Comparison of ENCODE assay signal across 8 cellular contexts in the genomic region with DNA sequence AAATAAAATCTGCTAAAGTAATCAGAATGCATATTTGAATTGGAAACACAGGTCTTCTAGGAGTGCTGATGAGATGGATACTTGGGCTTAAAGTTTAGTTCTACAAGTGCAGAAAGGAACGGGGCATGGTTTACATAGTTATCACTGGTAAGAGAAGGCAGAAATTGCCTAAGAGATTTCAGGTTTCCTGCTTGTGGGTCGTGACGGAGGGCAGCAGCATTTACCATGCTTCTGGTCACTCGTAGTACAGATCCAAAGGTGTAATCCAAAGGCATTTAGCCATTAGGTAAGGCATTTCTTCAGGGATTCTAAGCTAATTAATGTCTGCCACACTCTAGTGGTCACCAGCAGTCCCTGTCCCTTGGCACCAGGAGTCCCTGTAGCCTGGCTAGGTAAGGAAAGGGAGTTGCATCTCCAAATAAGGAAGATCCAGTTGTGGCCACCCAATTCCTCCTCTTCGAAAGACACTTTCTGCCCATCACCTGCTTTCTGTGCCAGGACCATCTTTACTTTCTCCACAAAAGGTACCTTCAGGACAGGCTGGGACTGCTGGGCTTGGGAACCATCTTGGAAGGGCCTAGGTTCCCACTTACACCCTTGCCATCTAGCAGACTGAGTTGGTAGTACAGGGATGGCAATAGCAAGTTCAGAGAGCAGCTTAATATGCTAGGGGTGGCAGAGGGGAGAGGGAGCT. TPM values are rescaled to one million over a fixed set of nuclear protein-coding genes. Genes with fewer than 3 reads are reported as not detected.
DNase-seq lines count a peak whose midpoint lies in the region; TF ChIP-seq lines count a peak whose summit lies in the region.

No MANE protein-coding gene starts in this region.

- H3K79me2 ChIP-seq in hepatocyte, result peaks cover 37% of the 10 kb centered on the region

- no peak for TF ChIP-seq CTCF in WERI-Rb-1 (IDR thresholded peaks at IDR 0.05; ENCODE audit: low read depth, low read length)
- no peak for TF ChIP-seq CTCF in hepatocyte (IDR thresholded peaks at IDR 0.05; ENCODE audit: poor library complexity)

- H3K4me2 ChIP-seq in hepatocyte, result peak overlapping the region; percentile 76

- H3K9me3 ChIP-seq in WERI-Rb-1 (ENCODE audit: severe bottlenecking) (no peaks in the 10 kb centered on the region), hepatocyte (ENCODE audit: low read depth) (no peaks in the 10 kb centered on the region), stomach smooth muscle (ENCODE audit: control insufficient read depth in 2 of 2, low read length in 2 of 2) (no peaks in the 10 kb centered on the region)

- H3K9ac ChIP-seq in stomach smooth muscle (ENCODE audit: low read length in 2 of 2), result peak overlapping the region; percentile 74 to 76

- no peaks in the 10 kb centered on the region for H3K27me3 ChIP-seq in WERI-Rb-1 (ENCODE audit: insufficient read depth, low read depth, severe bottlenecking)
- no peaks in the 10 kb centered on the region for H3K27me3 ChIP-seq in hepatocyte
- no peaks in the 10 kb centered on the region for H3K27me3 ChIP-seq in stomach smooth muscle (ENCODE audit: control insufficient read depth in 1 of 2, insufficient read depth in 2 of 2, low read length in 2 of 2)

- H3K4me1 ChIP-seq in hepatocyte (ENCODE audit: insufficient read depth), result peaks cover 15% of the 10 kb centered on the region
- peaks cover 22% of the 10 kb centered on the region for H3K4me1 ChIP-seq in stomach smooth muscle (ENCODE audit: control insufficient read depth, insufficient read depth, low read length)

- no peaks in the 10 kb centered on the region for H4K20me1 ChIP-seq in hepatocyte (ENCODE audit: insufficient read depth, poor library complexity, severe bottlenecking)

- peak overlapping the region; percentile 92 for H2AFZ ChIP-seq in hepatocyte

- H3K27ac ChIP-seq in WERI-Rb-1, result peak overlapping the region; percentile 97
- peak overlapping the region; percentile 95 for H3K27ac ChIP-seq in hepatocyte
- peak overlapping the region; percentile 95 for H3K27ac ChIP-seq in stomach smooth muscle (ENCODE audit: low read length)

- no peaks in the 10 kb centered on the region for H3K9me2 ChIP-seq in hepatocyte (replicated peaks; ENCODE audit: insufficient read depth)

- H3K36me3 ChIP-seq in WERI-Rb-1 (no peaks in the 10 kb centered on the region; the same call in 1 of the 2 replicates), hepatocyte (replicated peaks; ENCODE audit: insufficient read depth, low read depth) (no peaks in the 10 kb centered on the region), stomach smooth muscle (ENCODE audit: control insufficient read depth in 2 of 2, insufficient read depth in 2 of 2, low read length in 2 of 2) (no peaks in the 10 kb centered on the region)

- 69% methylated on average over 5 of the region's 5 CpGs for WGBS in hepatocyte (ENCODE audit: low lambda C conversion rate, missing lambda C conversion rate)

- DNase-seq in NOMO-1 treated with DMSO at 0.1 percent for 48 hours (lab: John Stamatoyannopoulos, UW; ENCODE audit: unreplicated experiment) (peak; percentile 20), NOMO-1 treated with dmso at 0.1 percent for 144 hours (lab: John Stamatoyannopoulos, UW; ENCODE audit: unreplicated experiment) (no peak), WERI-Rb-1 (no peak), hepatocyte (ENCODE audit: low spot score) (no peak), amygdala (lab: John Stamatoyannopoulos, UW) (no peak), activated gamma-delta T cell treated with Interleukin-2 at 50 U/mL for 16 hours (no peak)
- no peak for DNase-seq in stimulated activated CD4-positive, alpha-beta T cell treated with anti-CD3 and anti-CD28 coated beads, Interleukin-4, amount 100 ng/mL, for 24 hours

- H3K4me3 ChIP-seq in WERI-Rb-1 (ENCODE audit: low read depth, low read length) (peak overlapping the region; percentile 67), hepatocyte (peak overlapping the region; percentile 56), stomach smooth muscle (ENCODE audit: low read length in 2 of 2) (peak overlapping the region; percentile 80 to 95)

RNA-seq across cellular contexts. Expression of a gene that starts 1.5 kb away (rescaled TPM):
- 34.7 and 37.6 TPM in 2 replicates for total RNA-seq in hepatocyte
- polyA plus RNA-seq in hepatocyte, result 23.5 and 23.9 TPM in 2 replicates

RNA-seq across cellular contexts. Expression of a gene that starts 1.7 kb away (rescaled TPM):
- 13.7 and 21.1 TPM in 2 replicates for total RNA-seq in hepatocyte
- polyA plus RNA-seq in hepatocyte, result 28.7 and 39.3 TPM in 2 replicates

RNA-seq across cellular contexts. Expression of a gene that starts 51.4 kb away (rescaled TPM):
- not detected in 2 replicates for total RNA-seq in hepatocyte
- polyA plus RNA-seq in hepatocyte, result not detected in 2 replicates

RNA-seq across cellular contexts. Expression of a gene that starts 54.5 kb away (rescaled TPM):
- total RNA-seq in hepatocyte, result 15.8 and 16.0 TPM in 2 replicates
- polyA plus RNA-seq in hepatocyte, result 4.0 and 4.2 TPM in 2 replicates

RNA-seq across cellular contexts. Expression of a gene that starts 54.8 kb away (rescaled TPM):
- 0.90 and 1.2 TPM in 2 replicates for total RNA-seq in hepatocyte
- polyA plus RNA-seq in hepatocyte, result 0.51 and 2.2 TPM in 2 replicates
